1 cellular context compared by ENCODE assay signal in the genomic region with DNA sequence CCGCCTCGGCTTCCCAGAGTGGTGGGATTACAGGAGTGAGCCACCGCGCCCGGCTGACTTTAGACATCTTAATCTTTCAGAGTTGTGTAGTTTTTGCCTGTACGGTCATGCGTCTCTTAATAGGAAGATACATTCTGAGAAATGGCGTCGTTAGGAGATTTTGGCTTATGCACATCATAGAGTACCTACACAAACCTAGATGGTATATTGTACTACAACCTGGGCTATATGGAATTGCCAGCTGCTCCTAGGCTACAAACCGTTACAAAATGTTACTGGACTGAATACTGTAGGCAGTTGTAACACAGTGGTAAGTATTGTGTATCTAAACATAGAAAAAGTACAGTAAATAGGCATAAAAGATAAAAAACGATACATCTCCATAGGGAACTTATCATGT.
TF ChIP-seq lines count a peak whose summit lies in the region.

No MANE protein-coding gene starts in this region.

TF ChIP-seq in H1, 55 proteins besides CTCF, POLR2A, EP300 and RAD21:
- no peak for TF ChIP-seq EGR1 (IDR thresholded peaks at IDR 0.05; ENCODE audit: borderline replicate concordance, low read depth, low read length)
